13 cellular contexts compared by ENCODE assay signal in the genomic region with DNA sequence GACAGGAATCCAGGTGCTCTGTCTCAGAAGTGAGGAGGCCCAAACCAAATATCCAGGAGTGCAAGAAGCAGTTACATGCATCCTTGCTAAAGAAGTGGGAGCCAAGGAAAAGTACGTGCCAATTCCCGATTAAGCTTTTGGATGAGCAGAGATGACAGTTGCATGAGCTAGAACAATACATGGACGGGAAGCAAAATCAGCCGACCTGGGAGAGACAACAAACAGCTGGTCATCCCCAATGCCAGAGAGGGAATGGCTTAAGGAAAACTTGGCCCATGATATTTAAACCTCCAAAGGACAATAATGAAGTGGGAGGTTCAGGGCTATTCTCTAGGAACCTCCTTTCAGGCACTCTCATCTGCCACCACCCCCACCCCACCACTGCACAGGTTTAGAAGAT.
"Had no signal": no experiment of that assay in that cellular context is flagged by ENCODE, and none has a peak within 500 bp of the region (broad histone marks: within the 10 kb centered on the region; RNA-seq: fewer than 3 reads in every experiment).

No MANE protein-coding gene starts in this region.

- H3K27me3 ChIP-seq: tibial artery had no signal

- H3K36me3 ChIP-seq: neutrophil, tibial artery had no signal

- H3K27ac ChIP-seq: neutrophil, tibial artery had no signal

- H3K9me3 ChIP-seq: neutrophil, tibial artery had no signal

- H3K4me3 ChIP-seq: lung, tibial artery had no signal

- DNase-seq: activated CD4-positive, alpha-beta T cell treated with anti-CD3 and anti-CD28 coated beads, Interleukin-2, amount 50 U/mL, for 4 hours; activated CD4-positive, CD25-positive, alpha-beta regulatory T cell treated with anti-CD3 and anti-CD28 coated beads, Interleukin-2, amount 50 U/mL, for 72 hours; activated effector memory CD4-positive, alpha-beta T cell treated with anti-CD3 and anti-CD28 coated beads, Interleukin-2, amount 50 U/mL, for 16 hours; activated T-cell treated with anti-CD3 and anti-CD28 coated beads, Interleukin-2, amount 50 U/mL, for 4 hours; amygdala; effector CD4-positive, alpha-beta T cell; left cardiac atrium; naive B cell; right cardiac atrium; small intestine; tibial artery had no signal

- ATAC-seq: activated T-cell treated with anti-CD3 and anti-CD28 coated beads, Interleukin-2, amount 50 U/mL, for 4 hours; left cardiac atrium; right cardiac atrium had no signal
